Comparison of ENCODE assay signal across 19 cellular contexts in the genomic region with DNA sequence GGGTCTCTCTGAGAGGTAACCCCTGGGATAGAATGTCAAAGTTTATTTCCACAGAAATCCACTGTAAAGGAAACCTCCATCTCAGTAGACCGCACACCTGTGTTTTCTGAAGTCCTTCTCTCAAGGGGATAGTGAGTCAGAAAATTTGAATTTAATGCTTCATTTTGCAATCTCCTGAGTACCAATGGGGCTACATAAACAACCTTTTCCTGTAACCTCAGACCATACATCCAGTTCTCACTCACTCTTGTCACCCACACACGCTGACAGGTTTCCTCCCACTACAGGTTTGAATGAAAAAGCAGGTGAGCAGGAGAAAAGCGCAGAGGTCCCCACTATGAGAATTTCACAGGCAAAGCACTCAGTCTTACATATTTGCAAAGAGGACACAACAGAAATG.
DNase-seq lines count a peak whose midpoint lies in the region; ATAC-seq, FAIRE-seq and TF ChIP-seq lines count a peak whose summit lies in the region.
"Had no signal": no experiment of that assay in that cellular context is flagged by ENCODE, and none has a peak within 500 bp of the region (broad histone marks: within the 10 kb centered on the region; RNA-seq: fewer than 3 reads in every experiment).

No MANE protein-coding gene starts in this region.

- peak; percentile 6 for DNase-seq in activated CD4-positive, alpha-beta T cell treated with anti-CD3 and anti-CD28 coated beads for 36 hours
- DNase-seq in activated CD4-positive, alpha-beta T cell treated with anti-CD3 and anti-CD28 coated beads, Interleukin-2, amount 10 ng/mL, durations not matched to agents 24 days and 14 days, result no peak
- DNase-seq in RWPE2 (ENCODE audit: low spot score) (no peak), bronchial epithelial cell (ENCODE audit: low read depth) (peak; percentile 73), lung (ENCODE audit: low spot score) (no peak), kidney (no peak)
- DNase-seq in effector memory CD8-positive, alpha-beta T cell, result no peak
- DNase-seq: 8988T; CD4-positive, alpha-beta memory T cell; DMS153; DND-41; EL; GM23248; HCEC 1CT had no signal

- peak; percentile 23 for ATAC-seq in activated CD4-positive, alpha-beta T cell treated with anti-CD3 and anti-CD28 coated beads for 36 hours
- ATAC-seq in RWPE2 (ENCODE audit: low read depth) (peak; percentile 31; the same call in 1 of the 3 replicates), lung (ENCODE audit: insufficient read depth, low FRiP score) (peak; percentile 37), HG03159 (IDR thresholded peaks at IDR 0.05; ENCODE audit: unreplicated experiment) (no peak)
- no peak for ATAC-seq in effector memory CD8-positive, alpha-beta T cell (replicated peaks)
- ATAC-seq: GM12878 had no signal

- H3K9me3 Mint-ChIP-seq in activated CD4-positive, alpha-beta T cell treated with anti-CD3 and anti-CD28 coated beads for 36 hours (ENCODE audit: low read depth), result peaks cover 4% of the 10 kb centered on the region
- no peaks in the 10 kb centered on the region for H3K9me3 Mint-ChIP-seq in activated CD4-positive, alpha-beta T cell treated with anti-CD3 and anti-CD28 coated beads, Interleukin-2, amount 10 ng/mL, durations not matched to agents 24 days and 14 days
- H3K9me3 Mint-ChIP-seq in effector memory CD8-positive, alpha-beta T cell, result no peaks in the 10 kb centered on the region

- H3K27me3 ChIP-seq in RWPE2 (ENCODE audit: insufficient read depth, poor library complexity, severe bottlenecking) (no peaks in the 10 kb centered on the region), bronchial epithelial cell (ENCODE audit: control insufficient read depth, insufficient read depth, low read length) (no peaks in the 10 kb centered on the region), lung (ENCODE audit: control insufficient read depth, insufficient read depth) (no peaks in the 10 kb centered on the region)
- H3K27me3 ChIP-seq: BLaER1 had no signal

- POLR2A ChIA-PET in activated CD4-positive, alpha-beta T cell treated with anti-CD3 and anti-CD28 coated beads for 36 hours (lab: Charles Lee), result no interaction called here

- peaks cover 13% of the 10 kb centered on the region for H3K27me3 Mint-ChIP-seq in activated CD4-positive, alpha-beta T cell treated with anti-CD3 and anti-CD28 coated beads for 36 hours
- H3K27me3 Mint-ChIP-seq in activated CD4-positive, alpha-beta T cell treated with anti-CD3 and anti-CD28 coated beads, Interleukin-2, amount 10 ng/mL, durations not matched to agents 24 days and 14 days, result peaks cover 6% of the 10 kb centered on the region
- peaks cover 48 to 57% of the 10 kb centered on the region in 2 donors for H3K27me3 Mint-ChIP-seq in effector memory CD8-positive, alpha-beta T cell

- H3K4me3 Mint-ChIP-seq in activated CD4-positive, alpha-beta T cell treated with anti-CD3 and anti-CD28 coated beads for 36 hours, result no peak overlapping the region
- no peak overlapping the region for H3K4me3 Mint-ChIP-seq in activated CD4-positive, alpha-beta T cell treated with anti-CD3 and anti-CD28 coated beads, Interleukin-2, amount 10 ng/mL, durations not matched to agents 24 days and 14 days
- H3K4me3 Mint-ChIP-seq in effector memory CD8-positive, alpha-beta T cell, result no peak overlapping the region
- H3K4me3 Mint-ChIP-seq: CD14-positive monocyte; CD4-positive, alpha-beta memory T cell had no signal

- H3K27ac ChIP-seq in RWPE2 (ENCODE audit: poor library complexity, severe bottlenecking) (no peak overlapping the region), lung (ENCODE audit: low read depth in 1 of 2, low read length in 1 of 2) (no peak overlapping the region), kidney (ENCODE audit: low read depth in 2 of 2, low read length in 2 of 2) (no peak overlapping the region)
- H3K27ac ChIP-seq: BLaER1, GM23248, HL-60 had no signal

- H3K4me3 ChIP-seq in RWPE2 (ENCODE audit: severe bottlenecking), result no peak overlapping the region
- no peak overlapping the region for H3K4me3 ChIP-seq in bronchial epithelial cell (ENCODE audit: low read depth, low read length)
- no peak overlapping the region for H3K4me3 ChIP-seq in lung
- no peak overlapping the region for H3K4me3 ChIP-seq in kidney (ENCODE audit: low read length in 2 of 2)
- H3K4me3 ChIP-seq: BLaER1, GM12878, GM23248 had no signal

- peaks cover 2% of the 10 kb centered on the region for H3K9me3 ChIP-seq in RWPE2 (ENCODE audit: severe bottlenecking)
- H3K9me3 ChIP-seq in lung (ENCODE audit: control insufficient read depth in 2 of 2, insufficient read depth in 1 of 2, low read length in 1 of 2), result peaks cover 2 to 8% of the 10 kb centered on the region in 2 donors
- H3K9me3 ChIP-seq in kidney (ENCODE audit: control insufficient read depth in 1 of 2, low read length in 2 of 2), result peaks cover 2 to 5% of the 10 kb centered on the region in 2 donors

- no peak for FAIRE-seq in bronchial epithelial cell (lab: Jason Lieb, UNC)
- FAIRE-seq in kidney (lab: Jason Lieb, UNC), result no peak
- FAIRE-seq: GM12878 had no signal

- CTCF ChIA-PET in activated CD4-positive, alpha-beta T cell treated with anti-CD3 and anti-CD28 coated beads for 36 hours (lab: Charles Lee), result no interaction called here

- H3K27ac Mint-ChIP-seq in activated CD4-positive, alpha-beta T cell treated with anti-CD3 and anti-CD28 coated beads for 36 hours, result no peak overlapping the region
- H3K27ac Mint-ChIP-seq in activated CD4-positive, alpha-beta T cell treated with anti-CD3 and anti-CD28 coated beads, Interleukin-2, amount 10 ng/mL, durations not matched to agents 24 days and 14 days, result no peak overlapping the region
- no peak overlapping the region for H3K27ac Mint-ChIP-seq in effector memory CD8-positive, alpha-beta T cell
- H3K27ac Mint-ChIP-seq: CD4-positive, alpha-beta memory T cell had no signal

- H3K36me3 Mint-ChIP-seq in activated CD4-positive, alpha-beta T cell treated with anti-CD3 and anti-CD28 coated beads for 36 hours (ENCODE audit: low read depth), result no peaks in the 10 kb centered on the region
- no peaks in the 10 kb centered on the region for H3K36me3 Mint-ChIP-seq in activated CD4-positive, alpha-beta T cell treated with anti-CD3 and anti-CD28 coated beads, Interleukin-2, amount 10 ng/mL, durations not matched to agents 24 days and 14 days (ENCODE audit: low read depth)
- no peaks in the 10 kb centered on the region for H3K36me3 Mint-ChIP-seq in effector memory CD8-positive, alpha-beta T cell (ENCODE audit: insufficient read depth)
- H3K36me3 Mint-ChIP-seq: CD14-positive monocyte; CD4-positive, alpha-beta memory T cell had no signal

- peaks cover under 1% of the 10 kb centered on the region for H3K4me1 ChIP-seq in RWPE2 (ENCODE audit: insufficient read depth, poor library complexity, severe bottlenecking)
- H3K4me1 ChIP-seq in lung (ENCODE audit: control insufficient read depth in 2 of 2, insufficient read depth in 2 of 2, low read length in 2 of 2), result no peaks in the 10 kb centered on the region
- peaks cover 0 to 2% of the 10 kb centered on the region in 2 donors for H3K4me1 ChIP-seq in kidney (ENCODE audit: control insufficient read depth in 1 of 2, insufficient read depth in 1 of 2, low read depth in 1 of 2, low read length in 2 of 2)

- intact Hi-C loops in activated CD4-positive, alpha-beta T cell treated with anti-CD3 and anti-CD28 coated beads for 36 hours (cut with DNase I, micrococcal nuclease), result no loop called here
- intact Hi-C loops in activated CD4-positive, alpha-beta T cell treated with anti-CD3 and anti-CD28 coated beads, Interleukin-2, amount 10 ng/mL, durations not matched to agents 24 days and 14 days (cut with micrococcal nuclease), result no loop called here
- intact Hi-C loops in kidney (cut with DNase I), result no loop called here

- TF ChIP-seq CTCF in RWPE2 (IDR thresholded peaks at IDR 0.05; ENCODE audit: poor library complexity, severe bottlenecking) (no peak), bronchial epithelial cell (IDR thresholded peaks at IDR 0.05; ENCODE audit: insufficient read depth, low read length, severe bottlenecking) (no peak), lung (IDR thresholded peaks at IDR 0.05; ENCODE audit: control extremely low read depth, extremely low read depth) (no peak), kidney (IDR thresholded peaks at IDR 0.05; ENCODE audit: borderline replicate concordance, extremely low read depth, insufficient read depth) (no peak)

- no peak overlapping the region for H3K9ac ChIP-seq in kidney (ENCODE audit: low read length in 2 of 2)
- H3K9ac ChIP-seq: BLaER1, GM23248 had no signal

- H3K4me1 Mint-ChIP-seq in activated CD4-positive, alpha-beta T cell treated with anti-CD3 and anti-CD28 coated beads for 36 hours, result no peaks in the 10 kb centered on the region
- H3K4me1 Mint-ChIP-seq in activated CD4-positive, alpha-beta T cell treated with anti-CD3 and anti-CD28 coated beads, Interleukin-2, amount 10 ng/mL, durations not matched to agents 24 days and 14 days, result no peaks in the 10 kb centered on the region
- H3K4me1 Mint-ChIP-seq in effector memory CD8-positive, alpha-beta T cell (ENCODE audit: low read depth in 2 of 2), result no peaks in the 10 kb centered on the region
- H3K4me1 Mint-ChIP-seq: CD4-positive, alpha-beta memory T cell had no signal

- 63 to 86% methylated on average over 3 of the region's 3 CpGs for WGBS in lung, 2 donors

- no peaks in the 10 kb centered on the region for H3K36me3 ChIP-seq in RWPE2 (ENCODE audit: low read depth)
- H3K36me3 ChIP-seq in bronchial epithelial cell (ENCODE audit: control insufficient read depth, insufficient read depth, low read length), result no peaks in the 10 kb centered on the region
- no peaks in the 10 kb centered on the region for H3K36me3 ChIP-seq in lung (ENCODE audit: control insufficient read depth in 2 of 2, insufficient read depth in 2 of 2, low read length in 2 of 2)
- H3K36me3 ChIP-seq in kidney (ENCODE audit: control insufficient read depth in 1 of 2, insufficient read depth in 2 of 2, low read length in 2 of 2), result no peaks in the 10 kb centered on the region
- H3K36me3 ChIP-seq: BLaER1 had no signal

Comparison
In these comparisons a context has a peak if more than half of its experiments do, and no peak if none do; other contexts are left out.
1. DNase-seq: peak in activated CD4-positive, alpha-beta T cell treated with anti-CD3 and anti-CD28 coated beads for 36 hours (single experiment) and bronchial epithelial cell (single experiment); none in activated CD4-positive, alpha-beta T cell treated with anti-CD3 and anti-CD28 coated beads, Interleukin-2, amount 10 ng/mL, durations not matched to agents 24 days and 14 days (single experiment), RWPE2 (single experiment), lung (single experiment), kidney (single experiment) and effector memory CD8-positive, alpha-beta T cell (0 of 3).
2. ATAC-seq: peak in activated CD4-positive, alpha-beta T cell treated with anti-CD3 and anti-CD28 coated beads for 36 hours (single experiment), RWPE2 (single experiment) and lung (single experiment); none in HG03159 (single experiment) and effector memory CD8-positive, alpha-beta T cell (single experiment).